Comparison of ENCODE assay signal across 8 cellular contexts in the genomic region with DNA sequence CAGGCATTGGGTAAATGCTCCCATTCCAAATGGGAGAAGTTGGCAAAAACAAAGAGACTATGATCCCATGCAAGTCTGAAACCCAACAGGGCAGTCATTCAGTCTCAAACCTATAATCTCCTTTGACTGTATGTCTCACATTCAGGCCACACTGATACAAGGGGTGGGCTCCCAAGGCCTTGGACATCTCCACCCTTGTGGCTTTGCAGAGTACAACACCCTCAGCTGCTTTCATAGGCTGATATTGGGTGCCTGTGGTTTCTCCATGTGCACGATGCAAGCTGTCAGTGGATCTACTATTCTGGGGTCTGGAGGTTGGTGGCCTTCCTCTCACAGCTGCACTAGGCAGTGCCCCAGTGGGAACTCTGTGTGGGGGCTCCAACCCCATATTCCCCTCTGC.
"Had no signal": no experiment of that assay in that cellular context is flagged by ENCODE, and none has a peak within 500 bp of the region (broad histone marks: within the 10 kb centered on the region; RNA-seq: fewer than 3 reads in every experiment).

No MANE protein-coding gene starts in this region.

- H3K4me3 Mint-ChIP-seq: GM23338, H9 had no signal

- FAIRE-seq: H1, H54, HTR-8/SVneo had no signal

- DNase-seq: H9, HCEC 1CT, KG1 had no signal

- H3K4me2 ChIP-seq: GM23338 had no signal

- H3K4me1 Mint-ChIP-seq: GM23338 had no signal

- ATAC-seq: GM23338 had no signal

- H3K27ac Mint-ChIP-seq: GM23338, H9 had no signal

- H2AFZ ChIP-seq: GM23338 had no signal

- H3K27me3 Mint-ChIP-seq: IgD-negative memory B cell had no signal

- H3K4me3 ChIP-seq: GM23338 had no signal
